Comparison of ENCODE assay signal across 8 cellular contexts in genomic region chr10:17229717-17229966, GRCh38. TPM values are rescaled to one million over a fixed set of nuclear protein-coding genes. Genes with fewer than 3 reads are reported as not detected.
A peak's percentile ranks its signal among the peaks of the same experiment; 100 is the strongest.
DNase-seq lines count a peak whose midpoint lies in the region; ATAC-seq and TF ChIP-seq lines count a peak whose summit lies in the region.

No MANE protein-coding gene starts in this region.

- H3K4me1 Mint-ChIP-seq in activated CD4-positive, alpha-beta memory T cell treated with anti-CD3 and anti-CD28 coated beads, Interleukin-2, amount 10 ng/mL, durations not matched to agents 7 days and 5 days: peaks cover 63% of the 10 kb centered on the region

- H3K36me3 Mint-ChIP-seq in activated CD4-positive, alpha-beta memory T cell treated with anti-CD3 and anti-CD28 coated beads, Interleukin-2, amount 10 ng/mL, durations not matched to agents 7 days and 5 days (ENCODE audit: low read depth): peaks cover 67% of the 10 kb centered on the region

- no peaks in the 10 kb centered on the region for H3K9me3 Mint-ChIP-seq in activated CD4-positive, alpha-beta memory T cell treated with anti-CD3 and anti-CD28 coated beads, Interleukin-2, amount 10 ng/mL, durations not matched to agents 7 days and 5 days

- no peak for TF ChIP-seq CTCF in AG04450 (IDR thresholded peaks at IDR 0.05; ENCODE audit: low read depth, low read length)

- ATAC-seq in GM21390 (IDR thresholded peaks at IDR 0.05; ENCODE audit: unreplicated experiment) (peak; percentile 4), GM18867 (IDR thresholded peaks at IDR 0.05; ENCODE audit: unreplicated experiment) (no peak), HG03457 (IDR thresholded peaks at IDR 0.05; ENCODE audit: unreplicated experiment) (no peak)

- H3K4me3 ChIP-seq in AG04450 (ENCODE audit: low read depth, low read length) (peak overlapping the region; percentile 94), iPS-18c (ENCODE audit: insufficient read depth, low read depth, low read length) (peak overlapping the region; percentile 94)

- H3K27ac ChIP-seq in AG04450 (ENCODE audit: low read depth, low read length) (peak overlapping the region; percentile 80), substantia nigra (ENCODE audit: low read depth, low read length, poor library complexity, severe bottlenecking) (peak overlapping the region; percentile 38)

- POLR2A ChIA-PET in AG04450 (lab: Yijun Ruan, JAX): interaction anchor here (0.8 to 3.5 kb wide), 24 partner anchors 9 to 412 kb away, joined by 3 to 54 read pairs (median 6); partner anchors contain the start of genes RSU1 and TRDMT1
- POLR2A ChIA-PET in activated CD4-positive, alpha-beta memory T cell treated with anti-CD3 and anti-CD28 coated beads, Interleukin-2, amount 10 ng/mL, durations not matched to agents 7 days and 5 days (lab: Charles Lee): interaction anchor here (0.6 to 11.0 kb wide), 39 partner anchors 9 to 1371 kb away, joined by 3 to 335 read pairs (median 6); partner anchors contain the start of genes MINDY3, PTER, RSU1 and STAM

- CTCF ChIA-PET in AG04450 (lab: Charles Lee): interaction anchor here (0.6 to 3.9 kb wide), 2 partner anchors 229 to 377 kb away, joined by 3 to 16 read pairs; no protein-coding TSS in a partner anchor
- CTCF ChIA-PET in activated CD4-positive, alpha-beta memory T cell treated with anti-CD3 and anti-CD28 coated beads, Interleukin-2, amount 10 ng/mL, durations not matched to agents 7 days and 5 days (lab: Charles Lee): interaction anchor here (0.8 to 4.2 kb wide), 11 partner anchors 8 to 793 kb away, joined by 3 to 30 read pairs (median 5); partner anchors contain the start of genes PTER, RSU1 and TRDMT1

- H3K27me3 Mint-ChIP-seq in activated CD4-positive, alpha-beta memory T cell treated with anti-CD3 and anti-CD28 coated beads, Interleukin-2, amount 10 ng/mL, durations not matched to agents 7 days and 5 days: no peaks in the 10 kb centered on the region

- in situ Hi-C loops in KBM-7 (cut with MboI; ENCODE audit: low pct_unique_long_range_greater_than_20kb, low sequenced_read_pairs): loop anchor here (25.0 kb wide), 1 partner anchor 342 kb away; no protein-coding TSS in a partner anchor

- peak overlapping the region; percentile 95 for H3K27ac Mint-ChIP-seq in activated CD4-positive, alpha-beta memory T cell treated with anti-CD3 and anti-CD28 coated beads, Interleukin-2, amount 10 ng/mL, durations not matched to agents 7 days and 5 days

- no peaks in the 10 kb centered on the region for H3K27me3 ChIP-seq in AG04450 (ENCODE audit: control insufficient read depth, insufficient read depth, low read length)

- peak overlapping the region; percentile 89 for H3K4me3 Mint-ChIP-seq in activated CD4-positive, alpha-beta memory T cell treated with anti-CD3 and anti-CD28 coated beads, Interleukin-2, amount 10 ng/mL, durations not matched to agents 7 days and 5 days

- peaks cover 3% of the 10 kb centered on the region; the same call in 1 of the 2 replicates for H3K9me3 ChIP-seq in AG04450 (ENCODE audit: control insufficient read depth, insufficient read depth, low read length)
- H3K9me3 ChIP-seq in iPS-18c (ENCODE audit: control insufficient read depth, insufficient read depth, low read length): peaks cover 6% of the 10 kb centered on the region

- DNase-seq in AG04450 (ENCODE audit: low read depth, low spot score): no peak
- DNase-seq in activated CD4-positive, alpha-beta memory T cell treated with anti-CD3 and anti-CD28 coated beads, Interleukin-2, amount 10 ng/mL, durations not matched to agents 7 days and 5 days: no peak
- peak in 1 of 49 donors; percentile 10 for DNase-seq in substantia nigra (lab: John Stamatoyannopoulos, UW)
- DNase-seq in KBM-7: no peak

RNA-seq across cellular contexts. Expression of gene VIM, which starts 1.6 kb away (rescaled TPM):
- 4,126 and 4,378 TPM in 2 replicates for polyA plus RNA-seq in AG04450 (2011; rRNA removed)
- polyA minus RNA-seq in AG04450 (2011; rRNA and poly(A)+ RNA removed): 4,154 and 5,002 TPM in 2 replicates
- 1,000 to 10,000 TPM; 2,572 to 2,607 TPM for total RNA-seq in activated CD4-positive, alpha-beta memory T cell treated with anti-CD3 and anti-CD28 coated beads, Interleukin-2, amount 10 ng/mL, durations not matched to agents 7 days and 5 days

RNA-seq across cellular contexts. Expression of gene TRDMT1, which starts 28.2 kb away (rescaled TPM):
- polyA plus RNA-seq in AG04450 (2011; rRNA removed): 5.2 and 7.1 TPM in 2 replicates
- polyA minus RNA-seq in AG04450 (2011; rRNA and poly(A)+ RNA removed): 4.3 and 5.5 TPM in 2 replicates
- total RNA-seq in activated CD4-positive, alpha-beta memory T cell treated with anti-CD3 and anti-CD28 coated beads, Interleukin-2, amount 10 ng/mL, durations not matched to agents 7 days and 5 days: 10 to 100 TPM; 12.3 to 12.7 TPM
